ENCODE assay signal across 17 cellular contexts in genomic region chr19:49656456-49657109, GRCh38. TPM values are rescaled to one million over a fixed set of nuclear protein-coding genes. Genes with fewer than 3 reads are reported as not detected.
DNase-seq lines count a peak whose midpoint lies in the region; FAIRE-seq and TF ChIP-seq lines count a peak whose summit lies in the region.
"Had no signal": no experiment of that assay in that cellular context is flagged by ENCODE, and none has a peak within 500 bp of the region (broad histone marks: within the 10 kb centered on the region; RNA-seq: fewer than 3 reads in every experiment).

No MANE protein-coding gene starts in this region.

- CTCF ChIA-PET in activated naive CD4-positive, alpha-beta T cell treated with anti-CD3 and anti-CD28 coated beads, Interleukin-2, amount 10 ng/mL, durations not matched to agents 7 days and 5 days (lab: Charles Lee): interaction anchor here (1.4 to 1.5 kb wide), 2 partner anchors 16 to 24 kb away, joined by 3 to 4 read pairs; no protein-coding TSS in a partner anchor
- CTCF ChIA-PET in activated naive CD4-positive, alpha-beta T cell treated with anti-CD3 and anti-CD28 coated beads for 36 hours (lab: Charles Lee): interaction anchor here (0.8 kb wide), 1 partner anchor 24 kb away, joined by 3 read pairs; no protein-coding TSS in a partner anchor
- CTCF ChIA-PET in RWPE1 (lab: Yijun Ruan, JAX): interaction anchor here (0.6 to 1.1 kb wide), 2 partner anchors 16 to 19 kb away, joined by 4 read pairs; no protein-coding TSS in a partner anchor

- peaks cover 32% of the 10 kb centered on the region for H3K36me3 ChIP-seq in Karpas-422 (ENCODE audit: insufficient read depth, low read length)

- intact Hi-C loops in activated naive CD4-positive, alpha-beta T cell treated with anti-CD3 and anti-CD28 coated beads for 36 hours (cut with micrococcal nuclease): no loop called here

- H3K27ac ChIP-seq in RWPE1 (peak overlapping the region; percentile 38), Karpas-422 (ENCODE audit: low read length) (no peak overlapping the region)
- H3K27ac ChIP-seq: SJSA1 had no signal

- no peaks in the 10 kb centered on the region for H3K27me3 Mint-ChIP-seq in activated naive CD4-positive, alpha-beta T cell treated with anti-CD3 and anti-CD28 coated beads, Interleukin-2, amount 10 ng/mL, durations not matched to agents 7 days and 5 days
- no peaks in the 10 kb centered on the region for H3K27me3 Mint-ChIP-seq in activated naive CD4-positive, alpha-beta T cell treated with anti-CD3 and anti-CD28 coated beads for 36 hours (ENCODE audit: low read depth)
- peaks cover 2 to 7% (median 5%) of the 10 kb centered on the region in 3 donors for H3K27me3 Mint-ChIP-seq in immature natural killer cell (ENCODE audit: low read depth in 3 of 3)
- no peaks in the 10 kb centered on the region for H3K27me3 Mint-ChIP-seq in progenitor cell of endocrine pancreas

- no peaks in the 10 kb centered on the region for H3K9me3 ChIP-seq in Karpas-422 (ENCODE audit: low read length)
- H3K9me3 ChIP-seq: SJSA1 had no signal

- H3K4me2 ChIP-seq in Karpas-422 (ENCODE audit: low read depth, low read length, poor library complexity, severe bottlenecking): no peak overlapping the region

- no peaks in the 10 kb centered on the region for H3K4me1 ChIP-seq in Karpas-422 (ENCODE audit: low read length)
- H3K4me1 ChIP-seq: SJSA1 had no signal

- H3K4me3 Mint-ChIP-seq in activated naive CD4-positive, alpha-beta T cell treated with anti-CD3 and anti-CD28 coated beads, Interleukin-2, amount 10 ng/mL, durations not matched to agents 7 days and 5 days: no peak overlapping the region
- no peak overlapping the region for H3K4me3 Mint-ChIP-seq in activated naive CD4-positive, alpha-beta T cell treated with anti-CD3 and anti-CD28 coated beads for 36 hours
- peak overlapping the region in 3 of 5 donors; percentile 1 to 74 (median 69) for H3K4me3 Mint-ChIP-seq in immature natural killer cell
- no peak overlapping the region for H3K4me3 Mint-ChIP-seq in progenitor cell of endocrine pancreas (ENCODE audit: low read depth)

- FAIRE-seq in urothelium cell line (lab: Jason Lieb, UNC): no peak
- FAIRE-seq: G401.6 had no signal

- peak overlapping the region; percentile 11 for H3K27ac Mint-ChIP-seq in activated naive CD4-positive, alpha-beta T cell treated with anti-CD3 and anti-CD28 coated beads, Interleukin-2, amount 10 ng/mL, durations not matched to agents 7 days and 5 days
- no peak overlapping the region for H3K27ac Mint-ChIP-seq in activated naive CD4-positive, alpha-beta T cell treated with anti-CD3 and anti-CD28 coated beads for 36 hours
- H3K27ac Mint-ChIP-seq in immature natural killer cell (peak overlapping the region; percentile 81 to 99 (median 96)), progenitor cell of endocrine pancreas (peak overlapping the region; percentile 41)

- H3K9ac ChIP-seq in Karpas-422 (ENCODE audit: low read length): no peak overlapping the region

- peaks cover 2% of the 10 kb centered on the region for H3K4me1 Mint-ChIP-seq in activated naive CD4-positive, alpha-beta T cell treated with anti-CD3 and anti-CD28 coated beads, Interleukin-2, amount 10 ng/mL, durations not matched to agents 7 days and 5 days
- peaks cover 5% of the 10 kb centered on the region for H3K4me1 Mint-ChIP-seq in activated naive CD4-positive, alpha-beta T cell treated with anti-CD3 and anti-CD28 coated beads for 36 hours (ENCODE audit: low read depth)
- H3K4me1 Mint-ChIP-seq in immature natural killer cell (peaks cover 18 to 20% of the 10 kb centered on the region in 2 donors), progenitor cell of endocrine pancreas (ENCODE audit: low read depth) (no peaks in the 10 kb centered on the region)

- H3K9me3 Mint-ChIP-seq in activated naive CD4-positive, alpha-beta T cell treated with anti-CD3 and anti-CD28 coated beads, Interleukin-2, amount 10 ng/mL, durations not matched to agents 7 days and 5 days: no peaks in the 10 kb centered on the region
- H3K9me3 Mint-ChIP-seq in activated naive CD4-positive, alpha-beta T cell treated with anti-CD3 and anti-CD28 coated beads for 36 hours: no peaks in the 10 kb centered on the region
- H3K9me3 Mint-ChIP-seq in immature natural killer cell (no peaks in the 10 kb centered on the region), progenitor cell of endocrine pancreas (ENCODE audit: low read depth) (no peaks in the 10 kb centered on the region)

- H2AFZ ChIP-seq in Karpas-422 (ENCODE audit: low read length): no peak overlapping the region

- peaks cover 26% of the 10 kb centered on the region for H4K20me1 ChIP-seq in Karpas-422 (ENCODE audit: insufficient read depth, low read depth, low read length)

- H3K27me3 ChIP-seq in Karpas-422 (ENCODE audit: low read length): no peaks in the 10 kb centered on the region
- H3K27me3 ChIP-seq: SJSA1 had no signal

- TF ChIP-seq CTCF in RWPE1 (conservative IDR thresholded peaks at IDR 0.05; ENCODE audit: low read depth) (no peak), progenitor cell of endocrine pancreas (IDR thresholded peaks at IDR 0.05; ENCODE audit: unreplicated experiment) (no peak)

- H3K9me2 ChIP-seq in Karpas-422 (replicated peaks; ENCODE audit: insufficient read depth, low read length): no peaks in the 10 kb centered on the region

- POLR2A ChIA-PET in RWPE1 (lab: Yijun Ruan, JAX; ENCODE audit: low non-redundant PET): no interaction called here

- H3K36me3 Mint-ChIP-seq in activated naive CD4-positive, alpha-beta T cell treated with anti-CD3 and anti-CD28 coated beads, Interleukin-2, amount 10 ng/mL, durations not matched to agents 7 days and 5 days: peaks cover 39% of the 10 kb centered on the region
- H3K36me3 Mint-ChIP-seq in activated naive CD4-positive, alpha-beta T cell treated with anti-CD3 and anti-CD28 coated beads for 36 hours (ENCODE audit: low read depth): peaks cover 27% of the 10 kb centered on the region
- H3K36me3 Mint-ChIP-seq in immature natural killer cell (peaks cover 4 to 11% (median 6%) of the 10 kb centered on the region in 3 donors), progenitor cell of endocrine pancreas (ENCODE audit: insufficient read depth) (peaks cover 22% of the 10 kb centered on the region)

- DNase-seq in activated naive CD4-positive, alpha-beta T cell treated with anti-CD3 and anti-CD28 coated beads, Interleukin-2, amount 10 ng/mL, durations not matched to agents 7 days and 5 days: no peak
- DNase-seq in activated naive CD4-positive, alpha-beta T cell treated with anti-CD3 and anti-CD28 coated beads for 36 hours: no peak
- DNase-seq in RWPE1 (ENCODE audit: low spot score): no peak
- DNase-seq in immature natural killer cell: no peak
- DNase-seq in progenitor cell of endocrine pancreas (ENCODE audit: low spot score, unreplicated experiment): no peak
- DNase-seq in urothelium cell line (ENCODE audit: low spot score): no peak
- no peak for DNase-seq in Karpas-422
- DNase-seq in NCI-H524 treated with DMSO at 0.1 percent for 48 hours (lab: John Stamatoyannopoulos, UW): no peak
- DNase-seq: DND-41; GOT3; NCI-H1105; NCI-H1694 treated with DMSO at 0.1 percent for 48 hours; NCI-H226; NK-92 treated with Interleukin-12 subunit alpha and Interleukin-12 subunit beta, amount 100 ng/mL, for 24 hours; RPMI8226 had no signal

- H3K4me3 ChIP-seq in Karpas-422 (ENCODE audit: low read length): no peak overlapping the region
- H3K4me3 ChIP-seq: SJSA1 had no signal

- no peaks in the 10 kb centered on the region for H3K79me2 ChIP-seq in Karpas-422 (ENCODE audit: low read length)

RNA-seq across cellular contexts. Expression of gene IRF3, which starts 9.1 kb away (rescaled TPM):
- total RNA-seq in activated naive CD4-positive, alpha-beta T cell treated with anti-CD3 and anti-CD28 coated beads for 36 hours: 10 to 100 TPM; 85.2 to 97.8 TPM
- 10 to 100 TPM; 63.8 to 82.0 (median 78.9) TPM for polyA plus RNA-seq in immature natural killer cell
- total RNA-seq in progenitor cell of endocrine pancreas: 103 and 110 TPM in 2 replicates
- 78.2 and 293 TPM in 2 replicates for total RNA-seq in Karpas-422 (2014; rRNA removed; shearing (Covaris generic); ENCODE audit: low replicate concordance)

RNA-seq across cellular contexts. Expression of gene BCL2L12, which starts 9.2 kb away (rescaled TPM):
- 10 to 100 TPM; 70.5 to 75.6 TPM for total RNA-seq in activated naive CD4-positive, alpha-beta T cell treated with anti-CD3 and anti-CD28 coated beads for 36 hours
- polyA plus RNA-seq in immature natural killer cell: 10 to 100 TPM; 12.0 to 21.1 (median 20.4) TPM
- total RNA-seq in progenitor cell of endocrine pancreas: 58.5 and 59.0 TPM in 2 replicates
- 25.6 and 35.4 TPM in 2 replicates for total RNA-seq in Karpas-422 (2014; rRNA removed; shearing (Covaris generic); ENCODE audit: low replicate concordance)

RNA-seq across cellular contexts. Expression of gene SCAF1, which starts 14.6 kb away (rescaled TPM):
- 10 to 100 TPM; 39.9 to 41.9 TPM for total RNA-seq in activated naive CD4-positive, alpha-beta T cell treated with anti-CD3 and anti-CD28 coated beads for 36 hours
- polyA plus RNA-seq in immature natural killer cell: 1 to 10 TPM in 1 of 3 donors, under 1 TPM in 1, not detected in 1; 0.87 to 2.6 TPM
- total RNA-seq in progenitor cell of endocrine pancreas: 83.2 and 90.7 TPM in 2 replicates
- total RNA-seq in Karpas-422 (2014; rRNA removed; shearing (Covaris generic); ENCODE audit: low replicate concordance): 8.3 and 19.6 TPM in 2 replicates

RNA-seq across cellular contexts. Expression of gene RRAS, which starts 16.6 kb away (rescaled TPM):
- 1 to 10 TPM; 7.2 to 7.8 TPM for total RNA-seq in activated naive CD4-positive, alpha-beta T cell treated with anti-CD3 and anti-CD28 coated beads for 36 hours
- 10 to 100 TPM in 2 of 3 donors, 1 to 10 TPM in 1; 9.0 to 17.3 (median 13.5) TPM for polyA plus RNA-seq in immature natural killer cell
- total RNA-seq in progenitor cell of endocrine pancreas: 2.6 and 3.9 TPM in 2 replicates
- total RNA-seq in Karpas-422 (2014; rRNA removed; shearing (Covaris generic); ENCODE audit: low replicate concordance): 0.22 and 1.8 TPM in 2 replicates

RNA-seq across cellular contexts. Expression of gene PRMT1, which starts 20.5 kb away (rescaled TPM):
- 100 to 1,000 TPM; 380 to 394 TPM for total RNA-seq in activated naive CD4-positive, alpha-beta T cell treated with anti-CD3 and anti-CD28 coated beads for 36 hours
- 100 to 1,000 TPM; 125 to 204 (median 188) TPM for polyA plus RNA-seq in immature natural killer cell
- 299 and 306 TPM in 2 replicates for total RNA-seq in progenitor cell of endocrine pancreas
- 293 and 522 TPM in 2 replicates for total RNA-seq in Karpas-422 (2014; rRNA removed; shearing (Covaris generic); ENCODE audit: low replicate concordance)

Comparison
In these comparisons a context has a peak if more than half of its experiments do, and no peak if none do; other contexts are left out.
1. H3K4me3 Mint-ChIP-seq: peak in immature natural killer cell (3 of 5); none in activated naive CD4-positive, alpha-beta T cell treated with anti-CD3 and anti-CD28 coated beads, Interleukin-2, amount 10 ng/mL, durations not matched to agents 7 days and 5 days (single experiment), activated naive CD4-positive, alpha-beta T cell treated with anti-CD3 and anti-CD28 coated beads for 36 hours (single experiment) and progenitor cell of endocrine pancreas (single experiment).